Comparison of ENCODE assay signal across 8 cellular contexts in the genomic region with DNA sequence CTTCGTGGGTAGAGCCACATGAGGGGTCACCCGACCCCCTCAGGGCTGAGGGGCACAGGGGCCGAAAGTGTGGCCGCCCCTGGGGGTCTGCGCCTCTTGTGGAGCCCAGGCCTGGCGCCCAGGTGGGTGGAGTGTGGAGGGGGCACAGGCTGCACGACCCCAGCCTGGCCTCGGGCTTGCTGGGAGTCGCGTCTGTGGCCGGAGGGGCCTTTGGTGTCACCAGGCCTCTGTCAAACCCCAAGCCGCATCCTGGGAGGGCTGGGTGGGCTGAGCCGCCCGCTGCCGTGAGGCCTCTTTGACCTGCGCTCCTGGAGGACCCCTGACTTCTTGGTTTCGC.
DNase-seq lines count a peak whose midpoint lies in the region; ATAC-seq and TF ChIP-seq lines count a peak whose summit lies in the region.

No MANE protein-coding gene starts in this region.

- peak overlapping the region; percentile 30 to 68 (median 58); a peak in 20 of 22 replicates for H3K9ac ChIP-seq in BLaER1 treated with 17β-estradiol and CSF1 and Interleukin-3, amounts not matched to agents 10 nM and 100 nM

- peak overlapping the region; percentile 90 for H3K27ac Mint-ChIP-seq in osteocyte (ENCODE audit: unreplicated experiment)

- intact Hi-C loops in Panc1 (cut with micrococcal nuclease; ENCODE audit: unreplicated experiment) = no loop called here

- H3K27me3 Mint-ChIP-seq in osteocyte (ENCODE audit: unreplicated experiment) = peaks cover 5% of the 10 kb centered on the region

- DNase-seq in Panc1 (ENCODE audit: low read depth, low spot score) = no peak
- no peak for DNase-seq in fibroblast of villous mesenchyme (ENCODE audit: low read depth)
- DNase-seq in osteocyte (ENCODE audit: extremely low spot score, unreplicated experiment) = no peak
- no peak for DNase-seq in activated gamma-delta T cell (lab: John Stamatoyannopoulos, UW)
- DNase-seq in cerebellar nuclear complex (lab: John Stamatoyannopoulos, UW) = no peak
- no peak for DNase-seq in activated CD4-positive, CD25-positive, alpha-beta regulatory T cell treated with anti-CD3 and anti-CD28 coated beads, Interleukin-2, amount 50 U/mL, for 72 hours

- H3K4me3 ChIP-seq in BLaER1 treated with 17β-estradiol and CSF1 and Interleukin-3, amounts not matched to agents 10 nM and 100 nM = peak overlapping the region in 8 of 10 experiments; percentile 13 to 61 (median 50); a peak in 14 of 20 replicates
- H3K4me3 ChIP-seq in Panc1 (ENCODE audit: low read depth in 2 of 2, low read length in 2 of 2) = peak overlapping the region; percentile 48 to 63
- H3K4me3 ChIP-seq in fibroblast of villous mesenchyme (ENCODE audit: low read depth, low read length) = peak overlapping the region; percentile 47

- H4K20me1 ChIP-seq in BLaER1 treated with 17β-estradiol and CSF1 and Interleukin-3, amounts not matched to agents 10 nM and 100 nM = peaks cover 0 to 95% (median 30%) of the 10 kb centered on the region in 11 experiments; a peak in 16 of 22 replicates

- H3K27ac ChIP-seq in BLaER1 treated with 17β-estradiol and CSF1 and Interleukin-3, amounts not matched to agents 10 nM and 100 nM = peak overlapping the region; percentile 42 to 73 (median 60); a peak in 19 of 22 replicates
- peak overlapping the region; percentile 71 for H3K27ac ChIP-seq in Panc1 (ENCODE audit: low read length)

- no peaks in the 10 kb centered on the region for H3K36me3 Mint-ChIP-seq in osteocyte (ENCODE audit: unreplicated experiment)

- H3K4me3 Mint-ChIP-seq in osteocyte (ENCODE audit: unreplicated experiment) = no peak overlapping the region

- no TSS peak for BruUV-seq in Panc1 (replicated peaks; lab: Mats Ljungman, UMichigan)

- POLR2A ChIA-PET in Panc1 (lab: Charles Lee) = no interaction called here

- H3K36me3 ChIP-seq in BLaER1 treated with 17β-estradiol and CSF1 and Interleukin-3, amounts not matched to agents 10 nM and 100 nM = peaks cover 0 to 12% (median 0%) of the 10 kb centered on the region in 11 experiments; a peak in 1 of 22 replicates
- H3K36me3 ChIP-seq in Panc1 (ENCODE audit: control insufficient read depth, insufficient read depth, low read length) = no peaks in the 10 kb centered on the region

- H3K9me3 Mint-ChIP-seq in osteocyte (ENCODE audit: unreplicated experiment) = no peaks in the 10 kb centered on the region

- peak overlapping the region; percentile 75 to 93 (median 86) for H3K4me2 ChIP-seq in BLaER1 treated with 17β-estradiol and CSF1 and Interleukin-3, amounts not matched to agents 10 nM and 100 nM

- no peak for TF ChIP-seq CTCF in Panc1 (IDR thresholded peaks at IDR 0.05)
- TF ChIP-seq CTCF in fibroblast of villous mesenchyme (IDR thresholded peaks at IDR 0.05; ENCODE audit: insufficient read depth, low read depth, low read length) = no peak
- TF ChIP-seq CTCF in osteocyte (IDR thresholded peaks at IDR 0.05) = no peak

- CTCF ChIA-PET in Panc1 (lab: Charles Lee) = interaction anchor here (0.7 kb wide), 1 partner anchor 403 kb away, joined by 3 read pairs; no protein-coding TSS in a partner anchor

- peaks cover 35% of the 10 kb centered on the region for H3K4me1 Mint-ChIP-seq in osteocyte (ENCODE audit: unreplicated experiment)

- H3K9me3 ChIP-seq in BLaER1 treated with 17β-estradiol and CSF1 and Interleukin-3, amounts not matched to agents 10 nM and 100 nM (replicated peaks in 1 of 11) = no peaks in the 10 kb centered on the region
- H3K9me3 ChIP-seq in Panc1 (ENCODE audit: control insufficient read depth, insufficient read depth, low read depth, low read length) = no peaks in the 10 kb centered on the region

- H3K27me3 ChIP-seq in BLaER1 treated with 17β-estradiol and CSF1 and Interleukin-3, amounts not matched to agents 10 nM and 100 nM = peaks cover 0 to 20% (median 0%) of the 10 kb centered on the region in 11 experiments; a peak in 7 of 22 replicates
- no peaks in the 10 kb centered on the region for H3K27me3 ChIP-seq in Panc1 (ENCODE audit: control insufficient read depth, insufficient read depth, low read length)

- ATAC-seq in Panc1 (no peak), GM21515 (IDR thresholded peaks at IDR 0.05; ENCODE audit: unreplicated experiment) (no peak)

- in situ Hi-C loops in Panc1 (cut with HindIII; ENCODE audit: low pct_unique_long_range_greater_than_20kb, low sequenced_read_pairs) = no loop called here

- peaks cover 44 to 97% (median 93%) of the 10 kb centered on the region in 10 experiments for H3K4me1 ChIP-seq in BLaER1 treated with 17β-estradiol and CSF1 and Interleukin-3, amounts not matched to agents 10 nM and 100 nM
- H3K4me1 ChIP-seq in Panc1 (ENCODE audit: control insufficient read depth, insufficient read depth, low read length) = peaks cover 11% of the 10 kb centered on the region
